11 cellular contexts compared by ENCODE assay signal in the genomic region with DNA sequence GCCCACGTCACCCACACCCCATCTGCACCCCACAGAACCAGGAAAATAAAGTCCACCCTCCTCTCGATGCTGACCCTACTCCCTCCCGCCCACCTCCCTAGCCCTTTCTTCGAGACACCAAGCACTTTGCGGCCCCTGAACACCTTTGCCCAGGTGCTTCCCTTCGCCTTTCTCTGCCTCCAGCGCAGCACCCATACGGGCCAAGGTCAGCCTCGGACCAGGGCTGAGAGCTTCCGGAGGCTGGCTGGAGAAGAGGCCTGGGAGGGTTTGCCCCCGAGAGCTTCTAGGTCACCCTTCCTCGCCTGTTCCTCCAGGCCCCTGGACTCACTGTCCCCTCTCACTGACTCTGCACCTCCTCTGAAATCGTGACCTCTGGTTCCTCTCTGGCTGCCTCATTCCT. TPM values are rescaled to one million over a fixed set of nuclear protein-coding genes. Genes with fewer than 3 reads are reported as not detected.
A peak's percentile ranks its signal among the peaks of the same experiment; 100 is the strongest.
DNase-seq lines count a peak whose midpoint lies in the region; ATAC-seq and TF ChIP-seq lines count a peak whose summit lies in the region.
"Had no signal": no experiment of that assay in that cellular context is flagged by ENCODE, and none has a peak within 500 bp of the region (broad histone marks: within the 10 kb centered on the region; RNA-seq: fewer than 3 reads in every experiment).

No MANE protein-coding gene starts in this region.

- H3K4me1 Mint-ChIP-seq in CD8-positive, alpha-beta T cell (ENCODE audit: low read depth): peaks cover 21% of the 10 kb centered on the region

- BruUV-seq in Panc1 (replicated peaks; lab: Mats Ljungman, UMichigan): no TSS peak

- no peak for TF ChIP-seq EP300 in sigmoid colon (IDR thresholded peaks at IDR 0.05)

- H3K4me3 Mint-ChIP-seq in CD8-positive, alpha-beta T cell: peak overlapping the region; percentile 8

- in situ Hi-C loops in Panc1 (cut with HindIII; ENCODE audit: low pct_unique_long_range_greater_than_20kb, low sequenced_read_pairs): no loop called here

- CTCF ChIA-PET in CD8-positive, alpha-beta T cell (lab: Charles Lee): interaction anchor here (0.7 to 5.1 kb wide), 5 partner anchors 8 to 266 kb away, joined by 3 to 68 read pairs (median 9); a partner anchor contains a TSS
- CTCF ChIA-PET in Panc1 (lab: Charles Lee): no interaction called here
- CTCF ChIA-PET in HEK293T (lab: Yijun Ruan, JAX): interaction anchor here (0.5 to 1.0 kb wide), 4 partner anchors 35 to 123 kb away, joined by 3 read pairs; no protein-coding TSS in a partner anchor

- no peaks in the 10 kb centered on the region for H3K9me3 ChIP-seq in CD8-positive, alpha-beta T cell (ENCODE audit: low read length)
- no peaks in the 10 kb centered on the region for H3K9me3 ChIP-seq in Panc1 (ENCODE audit: control insufficient read depth, insufficient read depth, low read depth, low read length)
- no peaks in the 10 kb centered on the region for H3K9me3 ChIP-seq in iPS-20b (ENCODE audit: insufficient read depth, low read depth, low read length)
- no peaks in the 10 kb centered on the region for H3K9me3 ChIP-seq in sigmoid colon
- H3K9me3 ChIP-seq in effector memory CD4-positive, alpha-beta T cell (ENCODE audit: control insufficient read depth, low read length): no peaks in the 10 kb centered on the region

- H3K27me3 ChIP-seq in CD8-positive, alpha-beta T cell (ENCODE audit: insufficient read depth, low read length): no peaks in the 10 kb centered on the region
- no peaks in the 10 kb centered on the region for H3K27me3 ChIP-seq in Panc1 (ENCODE audit: control insufficient read depth, insufficient read depth, low read length)
- peaks cover 81% of the 10 kb centered on the region for H3K27me3 ChIP-seq in iPS-20b (ENCODE audit: insufficient read depth, low read length)
- H3K27me3 ChIP-seq in sigmoid colon: peaks cover 23 to 29% (median 28%) of the 10 kb centered on the region in 3 donors
- H3K27me3 ChIP-seq in effector memory CD4-positive, alpha-beta T cell (replicated peaks; ENCODE audit: control insufficient read depth, insufficient read depth, low read length, poor library complexity, severe bottlenecking): peaks cover 20% of the 10 kb centered on the region

- no peak for TF ChIP-seq POLR2A in sigmoid colon (IDR thresholded peaks at IDR 0.05)

- no peak overlapping the region for H3K27ac ChIP-seq in CD8-positive, alpha-beta T cell (ENCODE audit: low read depth, low read length)
- peak overlapping the region; percentile 79 for H3K27ac ChIP-seq in Panc1 (ENCODE audit: low read length)
- H3K27ac ChIP-seq in iPS-20b (ENCODE audit: low read length): no peak overlapping the region
- H3K27ac ChIP-seq in sigmoid colon: peak overlapping the region; percentile 64 to 78 (median 71)
- H3K27ac ChIP-seq in effector memory CD4-positive, alpha-beta T cell (ENCODE audit: insufficient read depth, low read length, poor library complexity, severe bottlenecking): no peak overlapping the region

- H3K36me3 Mint-ChIP-seq in CD8-positive, alpha-beta T cell: no peaks in the 10 kb centered on the region

- TF ChIP-seq CTCF in CD8-positive, alpha-beta T cell (IDR thresholded peaks at IDR 0.05): no peak
- no peak for TF ChIP-seq CTCF in Panc1 (IDR thresholded peaks at IDR 0.05)
- TF ChIP-seq CTCF in sigmoid colon (IDR thresholded peaks at IDR 0.05): no peak

- H3K9ac ChIP-seq in iPS-20b (ENCODE audit: low read depth, low read length): no peak overlapping the region

- DNase-seq in CD8-positive, alpha-beta T cell: no peak
- no peak for DNase-seq in Panc1 (ENCODE audit: low read depth, low spot score)
- no peak for DNase-seq in sigmoid colon
- DNase-seq in COLO668 (lab: John Stamatoyannopoulos, UW; ENCODE audit: unreplicated experiment): no peak
- no peak for DNase-seq in HEK293T (ENCODE audit: extremely low spot score)
- no peak for DNase-seq in effector memory CD4-positive, alpha-beta T cell
- DNase-seq: activated gamma-delta T cell, foreskin fibroblast had no signal

- POLR2A ChIA-PET in CD8-positive, alpha-beta T cell (lab: Charles Lee): interaction anchor here (1.0 to 2.6 kb wide), 3 partner anchors 117 to 131 kb away, joined by 3 to 12 read pairs (median 3); a partner anchor contains a TSS
- POLR2A ChIA-PET in Panc1 (lab: Charles Lee) (interaction anchor here (0.5 kb wide), 1 partner anchor 539 kb away, joined by 8 read pairs; no protein-coding TSS in a partner anchor), HEK293T (lab: Yijun Ruan, JAX) (interaction anchor here (1.4 to 1.7 kb wide), 4 partner anchors 23 to 131 kb away, joined by 3 to 8 read pairs (median 6); a partner anchor contains a TSS)

- no peak overlapping the region for H3K27ac Mint-ChIP-seq in CD8-positive, alpha-beta T cell

- H3K36me3 ChIP-seq in CD8-positive, alpha-beta T cell (ENCODE audit: insufficient read depth, low read length): no peaks in the 10 kb centered on the region
- H3K36me3 ChIP-seq in Panc1 (ENCODE audit: control insufficient read depth, insufficient read depth, low read length) (no peaks in the 10 kb centered on the region; the same call in 1 of the 2 replicates), iPS-20b (ENCODE audit: insufficient read depth, low read depth, low read length) (no peaks in the 10 kb centered on the region), sigmoid colon (no peaks in the 10 kb centered on the region)
- H3K36me3 ChIP-seq in effector memory CD4-positive, alpha-beta T cell (ENCODE audit: control insufficient read depth, insufficient read depth, low read length): no peaks in the 10 kb centered on the region

- ATAC-seq in CD8-positive, alpha-beta T cell: no peak
- no peak for ATAC-seq in Panc1
- no peak for ATAC-seq in HG03039 (IDR thresholded peaks at IDR 0.05; ENCODE audit: unreplicated experiment)

- intact Hi-C loops in CD8-positive, alpha-beta T cell (cut with DNase I, micrococcal nuclease): no loop called here
- intact Hi-C loops in Panc1 (cut with micrococcal nuclease; ENCODE audit: unreplicated experiment): loop anchor here (10.0 kb wide), 1 partner anchor 121 kb away; a partner anchor contains a TSS
- intact Hi-C loops in sigmoid colon (cut with DNase I): loop anchor here (5.0 kb wide), 1 partner anchor 228 kb away; a partner anchor contains a TSS

- no peaks in the 10 kb centered on the region for H3K9me3 Mint-ChIP-seq in CD8-positive, alpha-beta T cell
- H3K9me3 Mint-ChIP-seq: mesothelial cell of epicardium had no signal

- H3K4me1 ChIP-seq in CD8-positive, alpha-beta T cell (ENCODE audit: insufficient read depth, low read length): peaks cover 32% of the 10 kb centered on the region
- H3K4me1 ChIP-seq in Panc1 (ENCODE audit: control insufficient read depth, insufficient read depth, low read length): peaks cover 32% of the 10 kb centered on the region
- H3K4me1 ChIP-seq in iPS-20b (ENCODE audit: insufficient read depth, low read length): no peaks in the 10 kb centered on the region; the same call in 1 of the 2 replicates
- H3K4me1 ChIP-seq in sigmoid colon: peaks cover 4 to 64% (median 53%) of the 10 kb centered on the region in 4 donors
- peaks cover 29% of the 10 kb centered on the region for H3K4me1 ChIP-seq in effector memory CD4-positive, alpha-beta T cell (ENCODE audit: control insufficient read depth, insufficient read depth, low read length, poor library complexity, severe bottlenecking)

- WGBS in sigmoid colon, 2 donors: 84 to 86% methylated on average over 13 of the region's 13 CpGs

- H3K4me3 ChIP-seq in CD8-positive, alpha-beta T cell (ENCODE audit: low read depth, low read length): no peak overlapping the region
- no peak overlapping the region for H3K4me3 ChIP-seq in Panc1 (ENCODE audit: low read depth in 2 of 2, low read length in 2 of 2)
- peak overlapping the region; percentile 66; the same call in 1 of the 2 replicates for H3K4me3 ChIP-seq in iPS-20b (ENCODE audit: low read length)
- H3K4me3 ChIP-seq in sigmoid colon: no peak overlapping the region
- H3K4me3 ChIP-seq in effector memory CD4-positive, alpha-beta T cell (ENCODE audit: insufficient read depth, low read depth, low read length, poor library complexity, severe bottlenecking): no peak overlapping the region

- peaks cover 15% of the 10 kb centered on the region for H3K27me3 Mint-ChIP-seq in CD8-positive, alpha-beta T cell (ENCODE audit: low read depth)

TF ChIP-seq in HEK293T, 16 proteins besides CTCF, POLR2A, EP300 and RAD21:
- no peak for TF ChIP-seq ELF4 (IDR thresholded peaks at IDR 0.05)
- TF ChIP-seq CTBP1 (IDR thresholded peaks at IDR 0.05; ENCODE audit: borderline replicate concordance): no peak
- no peak for TF ChIP-seq ARNT (IDR thresholded peaks at IDR 0.05)

RNA-seq across cellular contexts. Expression of a gene that starts 2.7 kb away (rescaled TPM):
- 1 to 10 TPM in 1 of 2 experiments, under 1 TPM in 1; 0.76 to 2.3 TPM for total RNA-seq in CD8-positive, alpha-beta T cell
- total RNA-seq in Panc1 (2021; ENCODE audit: unreplicated experiment) (174 TPM), sigmoid colon (10 to 100 TPM; 23.5 to 57.9 (median 29.5) TPM)
- polyA plus RNA-seq in Panc1 (2012; ENCODE audit: insufficient read length): 287 TPM
- 100 to 1,000 TPM in 1 of 3 donors, 10 to 100 TPM in 2; 46.7 to 105 (median 65.4) TPM for polyA plus RNA-seq in sigmoid colon

RNA-seq across cellular contexts. Expression of a gene that starts 4.4 kb away (rescaled TPM):
- not detected for total RNA-seq in CD8-positive, alpha-beta T cell
- total RNA-seq in Panc1 (2021; ENCODE audit: unreplicated experiment) (15.3 TPM), sigmoid colon (not detected)
- polyA plus RNA-seq in Panc1 (2012; ENCODE audit: insufficient read length): 42.9 TPM
- polyA plus RNA-seq in sigmoid colon: under 1 TPM in 1 of 3 donors, not detected in 2; 0.71 TPM

RNA-seq across cellular contexts. Expression of a gene that starts 14.4 kb away (rescaled TPM):
- total RNA-seq in CD8-positive, alpha-beta T cell: 10 to 100 TPM; 49.0 to 50.8 TPM
- total RNA-seq in Panc1 (2021; ENCODE audit: unreplicated experiment): 85.7 TPM
- polyA plus RNA-seq in Panc1 (2012; ENCODE audit: insufficient read length): 64.6 TPM
- 10 to 100 TPM; 12.8 to 27.2 (median 17.7) TPM for total RNA-seq in sigmoid colon
- 10 to 100 TPM; 20.3 to 57.0 (median 21.0) TPM for polyA plus RNA-seq in sigmoid colon

RNA-seq across cellular contexts. Expression of a gene that starts 23.6 kb away (rescaled TPM):
- total RNA-seq in CD8-positive, alpha-beta T cell: 1 to 10 TPM; 1.7 to 2.0 TPM
- total RNA-seq in Panc1 (2021; ENCODE audit: unreplicated experiment) (39.8 TPM), sigmoid colon (10 to 100 TPM; 18.4 to 33.8 (median 25.6) TPM)
- polyA plus RNA-seq in Panc1 (2012; ENCODE audit: insufficient read length): 71.0 TPM
- polyA plus RNA-seq in sigmoid colon: 10 to 100 TPM; 20.4 to 44.5 (median 35.6) TPM

RNA-seq across cellular contexts. Expression of a gene that starts 23.8 kb away (rescaled TPM):
- total RNA-seq in CD8-positive, alpha-beta T cell: 10 to 100 TPM; 76.2 to 84.1 TPM
- total RNA-seq in Panc1 (2021; ENCODE audit: unreplicated experiment) (115 TPM), sigmoid colon (10 to 100 TPM; 25.0 to 80.9 (median 36.9) TPM)
- polyA plus RNA-seq in Panc1 (2012; ENCODE audit: insufficient read length): 138 TPM
- 10 to 100 TPM; 16.9 to 58.4 (median 31.2) TPM for polyA plus RNA-seq in sigmoid colon

Comparison
In these comparisons a context has a peak if more than half of its experiments do, and no peak if none do; other contexts are left out.
1. H3K27ac ChIP-seq: peak in Panc1 (single experiment) and sigmoid colon (4 of 4); none in CD8-positive, alpha-beta T cell (single experiment), iPS-20b (single experiment) and effector memory CD4-positive, alpha-beta T cell (single experiment).
2. RNA of a gene that starts 2.7 kb away (total RNA-seq): 174 TPM in Panc1 (single experiment) and 23.5 to 57.9 TPM in sigmoid colon; 0.76 to 2.3 TPM in CD8-positive, alpha-beta T cell; every median in the first group is over 4 times any median in the second.
3. RNA of a gene that starts 4.4 kb away (total RNA-seq): 15.3 TPM in Panc1 (single experiment); not detected in CD8-positive, alpha-beta T cell and not detected in sigmoid colon; every median in the first group is over 10 times any median in the second.
4. intact Hi-C loops: an anchor here in Panc1 (10.0 kb wide) and sigmoid colon (5.0 kb wide); none called in CD8-positive, alpha-beta T cell.